ENCODE assay signal across 8 cellular contexts in the genomic region with DNA sequence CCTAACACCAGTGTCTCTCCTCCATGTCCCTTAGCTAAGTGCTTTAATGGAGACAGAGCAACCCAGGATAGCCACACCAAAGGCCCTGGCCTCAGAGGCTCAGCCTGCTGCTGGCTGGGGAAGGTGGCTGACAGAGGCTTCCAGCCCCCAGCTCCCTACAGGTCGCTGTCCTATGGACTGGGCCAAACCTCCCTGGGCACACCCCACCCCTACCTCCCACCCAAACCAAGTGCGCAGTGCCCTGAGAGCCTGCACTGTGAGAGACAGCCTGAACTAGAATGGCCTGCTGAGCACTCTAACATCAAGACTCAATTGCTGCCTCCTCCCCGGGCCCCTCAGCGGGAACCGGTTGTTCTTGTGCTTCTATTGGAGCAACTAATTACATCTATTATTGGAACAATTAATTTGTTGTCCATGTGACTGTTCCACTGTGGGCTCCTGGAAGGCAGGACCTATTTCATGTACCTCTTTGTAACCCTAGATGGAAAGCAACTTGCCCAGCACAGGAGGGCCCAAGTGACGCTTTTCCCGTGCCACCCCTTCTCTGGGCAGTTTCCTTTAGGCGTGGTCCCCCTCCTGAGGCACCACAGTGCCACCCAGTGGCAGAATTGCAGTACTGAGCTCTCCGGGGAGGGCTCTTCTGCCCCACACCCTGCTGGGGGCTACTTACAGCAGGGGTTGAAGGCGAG.
DNase-seq lines count a peak whose midpoint lies in the region; ATAC-seq and TF ChIP-seq lines count a peak whose summit lies in the region.

No MANE protein-coding gene starts in this region.

- TF ChIP-seq CTCF in coronary artery (IDR thresholded peaks at IDR 0.05): peak; percentile 96
- peak; percentile 98 for TF ChIP-seq CTCF in lower lobe of right lung (IDR thresholded peaks at IDR 0.05)

- ATAC-seq in GM19035 (IDR thresholded peaks at IDR 0.05; ENCODE audit: unreplicated experiment): peak; percentile 92
- ATAC-seq in HG03175 (IDR thresholded peaks at IDR 0.05; ENCODE audit: unreplicated experiment): peak; percentile 92
- ATAC-seq in lower lobe of right lung: peak; percentile 95 to 97

- H3K27me3 ChIP-seq in BLaER1 treated with 17β-estradiol and CSF1 and Interleukin-3, amounts not matched to agents 10 nM and 100 nM: no peaks in the 10 kb centered on the region
- H3K27me3 ChIP-seq in lower lobe of right lung (ENCODE audit: low read depth): no peaks in the 10 kb centered on the region

- DNase-seq in NCI-H446 (lab: John Stamatoyannopoulos, UW) (peak; percentile 24 to 70), coronary artery (ENCODE audit: low spot score) (peak; percentile 81), lower lobe of right lung (peak; percentile 72)
- DNase-seq in activated CD4-positive, alpha-beta T cell treated with anti-CD3 and anti-CD28 coated beads, Interleukin-2, amount 10 ng/mL, durations not matched to agents 7 days and 5 days: peak; percentile 76
- peak; percentile 60 for DNase-seq in stimulated activated CD8-positive, alpha-beta memory T cell treated with anti-CD3 and anti-CD28 coated beads, Interleukin-12 subunit alpha, Interleukin-12 subunit beta, amount 100 ng/mL, for 1 hour (ENCODE audit: low read depth)

- POLR2A ChIA-PET in activated CD4-positive, alpha-beta T cell treated with anti-CD3 and anti-CD28 coated beads, Interleukin-2, amount 10 ng/mL, durations not matched to agents 7 days and 5 days (lab: Charles Lee): interaction anchor here (0.5 kb wide), 1 partner anchor 61 kb away, joined by 3 read pairs; no protein-coding TSS in a partner anchor

- no peak overlapping the region for H3K4me3 ChIP-seq in BLaER1 treated with 17β-estradiol and CSF1 and Interleukin-3, amounts not matched to agents 10 nM and 100 nM
- peak overlapping the region; percentile 10 for H3K4me3 ChIP-seq in coronary artery
- no peak overlapping the region for H3K4me3 ChIP-seq in lower lobe of right lung

- no peak overlapping the region for H3K4me3 Mint-ChIP-seq in activated CD4-positive, alpha-beta T cell treated with anti-CD3 and anti-CD28 coated beads, Interleukin-2, amount 10 ng/mL, durations not matched to agents 7 days and 5 days

- no peaks in the 10 kb centered on the region for H3K36me3 Mint-ChIP-seq in activated CD4-positive, alpha-beta T cell treated with anti-CD3 and anti-CD28 coated beads, Interleukin-2, amount 10 ng/mL, durations not matched to agents 7 days and 5 days (ENCODE audit: low read depth)

- H3K27me3 Mint-ChIP-seq in activated CD4-positive, alpha-beta T cell treated with anti-CD3 and anti-CD28 coated beads, Interleukin-2, amount 10 ng/mL, durations not matched to agents 7 days and 5 days: no peaks in the 10 kb centered on the region

- H3K27ac Mint-ChIP-seq in activated CD4-positive, alpha-beta T cell treated with anti-CD3 and anti-CD28 coated beads, Interleukin-2, amount 10 ng/mL, durations not matched to agents 7 days and 5 days: no peak overlapping the region

- intact Hi-C loops in lower lobe of right lung (cut with DNase I): no loop called here

- H3K9me3 Mint-ChIP-seq in activated CD4-positive, alpha-beta T cell treated with anti-CD3 and anti-CD28 coated beads, Interleukin-2, amount 10 ng/mL, durations not matched to agents 7 days and 5 days: no peaks in the 10 kb centered on the region

- H3K9ac ChIP-seq in BLaER1 treated with 17β-estradiol and CSF1 and Interleukin-3, amounts not matched to agents 10 nM and 100 nM: no peak overlapping the region; a peak in 1 of 22 replicates

- CTCF ChIA-PET in activated CD4-positive, alpha-beta T cell treated with anti-CD3 and anti-CD28 coated beads, Interleukin-2, amount 10 ng/mL, durations not matched to agents 7 days and 5 days (lab: Charles Lee): interaction anchor here (0.6 to 4.5 kb wide), 11 partner anchors 9 to 198 kb away, joined by 3 to 60 read pairs (median 3); a partner anchor contains a TSS

- peak overlapping the region in 10 of 11 experiments; percentile 36 to 69 (median 46); a peak in 18 of 22 replicates for H3K4me2 ChIP-seq in BLaER1 treated with 17β-estradiol and CSF1 and Interleukin-3, amounts not matched to agents 10 nM and 100 nM

- H3K4me1 ChIP-seq in BLaER1 treated with 17β-estradiol and CSF1 and Interleukin-3, amounts not matched to agents 10 nM and 100 nM: peaks cover 17 to 31% (median 25%) of the 10 kb centered on the region in 10 experiments
- peaks cover 15% of the 10 kb centered on the region for H3K4me1 ChIP-seq in lower lobe of right lung

- H4K20me1 ChIP-seq in BLaER1 treated with 17β-estradiol and CSF1 and Interleukin-3, amounts not matched to agents 10 nM and 100 nM: peaks cover 0 to 5% (median 0%) of the 10 kb centered on the region in 11 experiments; a peak in 2 of 22 replicates

- H3K27ac ChIP-seq in BLaER1 treated with 17β-estradiol and CSF1 and Interleukin-3, amounts not matched to agents 10 nM and 100 nM: no peak overlapping the region
- H3K27ac ChIP-seq in coronary artery (no peak overlapping the region), lower lobe of right lung (no peak overlapping the region)

- H3K36me3 ChIP-seq in BLaER1 treated with 17β-estradiol and CSF1 and Interleukin-3, amounts not matched to agents 10 nM and 100 nM: no peaks in the 10 kb centered on the region
- no peaks in the 10 kb centered on the region for H3K36me3 ChIP-seq in lower lobe of right lung

- H3K9me3 ChIP-seq in BLaER1 treated with 17β-estradiol and CSF1 and Interleukin-3, amounts not matched to agents 10 nM and 100 nM (replicated peaks in 1 of 11): no peaks in the 10 kb centered on the region
- H3K9me3 ChIP-seq in lower lobe of right lung: no peaks in the 10 kb centered on the region

- peaks cover 3% of the 10 kb centered on the region for H3K4me1 Mint-ChIP-seq in activated CD4-positive, alpha-beta T cell treated with anti-CD3 and anti-CD28 coated beads, Interleukin-2, amount 10 ng/mL, durations not matched to agents 7 days and 5 days
